Comparison of ENCODE assay signal across 8 cellular contexts in genomic region chr15:60362318-60363023, GRCh38. TPM values are rescaled to one million over a fixed set of nuclear protein-coding genes. Genes with fewer than 3 reads are reported as not detected.
A peak's percentile ranks its signal among the peaks of the same experiment; 100 is the strongest.
DNase-seq lines count a peak whose midpoint lies in the region; ATAC-seq and TF ChIP-seq lines count a peak whose summit lies in the region.

No MANE protein-coding gene starts in this region.

- ATAC-seq in body of pancreas (no peak), GM21717 (IDR thresholded peaks at IDR 0.05; ENCODE audit: unreplicated experiment) (no peak)

- H3K4me1 Mint-ChIP-seq in brain, result peaks cover 43% of the 10 kb centered on the region

- no peak for TF ChIP-seq CTCF in AG09319 (IDR thresholded peaks at IDR 0.05; ENCODE audit: low read depth, low read length)
- TF ChIP-seq CTCF in brain (conservative IDR thresholded peaks at IDR 0.05), result no peak
- TF ChIP-seq CTCF in body of pancreas (IDR thresholded peaks at IDR 0.05), result no peak

- DNase-seq in AG09319 (ENCODE audit: extremely low read depth, low read depth) (peak; percentile 67), NCI-H226 (peak; percentile 36), myocyte (ENCODE audit: low read depth) (peak; percentile 50), GM19238 (ENCODE audit: insufficient read length, low spot score) (no peak), body of pancreas (no peak), SIG-M5 (lab: John Stamatoyannopoulos, UW) (no peak)

- no peaks in the 10 kb centered on the region for H3K27me3 ChIP-seq in body of pancreas

- H3K27me3 Mint-ChIP-seq in brain, result no peaks in the 10 kb centered on the region

- peaks cover 20% of the 10 kb centered on the region for H3K4me1 ChIP-seq in body of pancreas

- no peaks in the 10 kb centered on the region for H3K9me3 ChIP-seq in body of pancreas

- peaks cover 0 to 9% of the 10 kb centered on the region in 2 donors for H3K36me3 ChIP-seq in body of pancreas (replicated peaks in 1 of 2; ENCODE audit: insufficient read depth in 1 of 2, low read depth in 2 of 2)

- no peak overlapping the region for H3K4me3 ChIP-seq in body of pancreas

- peaks cover 3 to 7% (median 5%) of the 10 kb centered on the region in 5 experiments for H3K9me3 Mint-ChIP-seq in brain

- peak overlapping the region in 1 of 4 donors; percentile 24 for H3K27ac ChIP-seq in body of pancreas

- no peak for TF ChIP-seq POLR2A in body of pancreas (IDR thresholded peaks at IDR 0.05)

- WGBS in body of pancreas, 2 donors, result 71 to 73% methylated on average over 8 of the region's 8 CpGs

- H3K4me3 Mint-ChIP-seq in brain, result no peak overlapping the region

- H3K27ac Mint-ChIP-seq in brain, result peak overlapping the region in 4 of 5 experiments; percentile 2 to 86 (median 30)

- intact Hi-C loops in body of pancreas (cut with DNase I), result no loop called here

- peaks cover 19% of the 10 kb centered on the region for H3K36me3 Mint-ChIP-seq in brain

RNA-seq across cellular contexts. Expression of gene ANXA2, which starts 35.3 kb away (rescaled TPM):
- polyA plus RNA-seq in brain (ENCODE audit: insufficient read depth, low read depth, low replicate concordance), result 439 TPM
- total RNA-seq in myocyte, result 1,048 and 1,291 TPM in 2 replicates
- polyA plus RNA-seq in myocyte (2012), result 2,760 TPM
- total RNA-seq in body of pancreas, result 100 to 1,000 TPM; 265 to 341 TPM

Comparison
In these comparisons a context has a peak if more than half of its experiments do, and no peak if none do; other contexts are left out.
1. DNase-seq: peak in AG09319 (single experiment), NCI-H226 (single experiment) and myocyte (single experiment); none in GM19238 (single experiment), body of pancreas (0 of 4) and SIG-M5 (single experiment).